ENCODE assay signal across 8 cellular contexts in the genomic region with DNA sequence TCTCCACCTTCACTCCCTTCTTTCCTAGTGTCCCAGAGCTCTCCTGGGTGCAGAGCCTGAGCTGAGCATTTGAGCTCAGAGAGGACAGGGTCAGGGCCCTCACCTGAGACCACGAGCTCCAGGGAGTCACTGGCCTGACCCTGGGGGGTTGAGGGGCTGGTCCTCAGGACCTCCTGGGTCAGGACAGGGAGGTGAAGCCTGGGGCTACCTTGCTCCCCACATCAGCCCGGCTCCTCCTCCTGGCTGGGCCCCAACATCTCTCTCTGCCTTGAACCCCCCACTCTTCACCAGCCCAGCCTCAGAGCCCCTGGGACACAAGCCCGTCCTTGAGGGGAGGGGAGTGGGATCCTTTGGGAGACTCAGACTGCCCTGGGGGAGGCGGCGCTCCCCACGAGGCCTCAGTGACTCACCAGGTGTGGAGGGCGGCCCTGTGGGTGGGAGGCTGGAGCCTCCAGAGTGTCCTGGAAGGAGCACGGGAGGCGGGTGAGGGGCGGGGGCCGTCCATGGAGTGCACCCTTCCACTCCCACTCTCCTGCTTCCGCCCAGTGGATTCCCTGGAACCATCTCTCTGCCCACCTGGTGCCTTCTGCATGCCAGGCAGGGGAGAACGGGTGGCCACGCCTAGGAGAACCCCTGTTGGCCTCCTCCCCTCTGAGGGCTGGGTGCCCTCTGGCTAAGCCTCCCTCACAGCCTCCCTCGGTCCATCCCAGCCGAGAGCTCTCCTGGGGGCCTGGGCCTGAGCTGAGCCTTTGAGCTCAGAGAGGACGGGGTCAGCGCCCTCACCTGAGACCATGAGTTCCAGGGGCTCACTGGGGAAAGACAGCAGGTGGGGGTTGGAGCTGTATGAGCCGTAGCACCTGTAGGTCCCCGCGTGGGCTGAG. TPM values are rescaled to one million over a fixed set of nuclear protein-coding genes. Genes with fewer than 3 reads are reported as not detected.
DNase-seq lines count a peak whose midpoint lies in the region; ATAC-seq, FAIRE-seq and TF ChIP-seq lines count a peak whose summit lies in the region.
"Not testable (repeated sequence)": the region's sequence is repeated elsewhere in the genome, so short reads cannot be mapped to it uniquely, and the experiment has no call there.
"Had no signal": no experiment of that assay in that cellular context is flagged by ENCODE, and none has a peak within 500 bp of the region (broad histone marks: within the 10 kb centered on the region; RNA-seq: fewer than 3 reads in every experiment).

No MANE protein-coding gene starts in this region.

- BruUV-seq in Panc1 (replicated peaks; lab: Mats Ljungman, UMichigan) = not testable (repeated sequence)

- not testable (repeated sequence) for H3K79me2 ChIP-seq in neural progenitor cell (ENCODE audit: low read depth)

- ATAC-seq in A549 (peak; percentile 33 to 50; a peak in 5 of 6 replicates), Panc1 (peak; percentile 74), body of pancreas (peak; percentile 33), left ventricle myocardium superior (peak; percentile 15)
- ATAC-seq in stimulated activated naive CD8-positive, alpha-beta T cell treated with anti-CD3 and anti-CD28 coated beads, Interleukin-15, Interleukin-2, amounts not matched to agents 100 U/mL and 50 U/mL, for 24 hours = peak; percentile 13

- H2AFZ ChIP-seq in neural progenitor cell (replicated peaks) = not testable (repeated sequence)

- FAIRE-seq in A549 (lab: Jason Lieb, UNC) = not testable (repeated sequence)

- H3K36me3 Mint-ChIP-seq in neural progenitor cell = not testable (repeated sequence)

- POLR2A ChIA-PET in A549 (lab: Yijun Ruan, JAX); Panc1 (lab: Charles Lee): not testable (repeated sequence)

- not testable (repeated sequence) for H3K9me3 ChIP-seq in A549; Panc1 (ENCODE audit: control insufficient read depth, insufficient read depth, low read depth, low read length); body of pancreas; neural progenitor cell (ENCODE audit: low read depth)

- TF ChIP-seq RAD21 in A549 (conservative IDR thresholded peaks at IDR 0.05 in 1 of 2, IDR thresholded peaks at IDR 0.05 in 1 of 2) = not testable (repeated sequence)

- not testable (repeated sequence) for H3K27me3 ChIP-seq in Panc1 (ENCODE audit: control insufficient read depth, insufficient read depth, low read length); body of pancreas
- H3K27me3 ChIP-seq in neural progenitor cell = peaks cover 34% of the 10 kb centered on the region

- not testable (repeated sequence) for H3K4me1 Mint-ChIP-seq in neural progenitor cell

- H3K4me3 ChIP-seq in A549; Panc1 (ENCODE audit: low read depth in 2 of 2, low read length in 2 of 2); body of pancreas; neural progenitor cell: not testable (repeated sequence)

- TF ChIP-seq EP300 in A549 (IDR thresholded peaks at IDR 0.05) = not testable (repeated sequence)

- WGBS in A549 (ENCODE audit: missing lambda C conversion rate) = 39% methylated on average over 12 of the region's 21 CpGs
- whole genome bisulfite sequencing in body of pancreas, 2 donors = 28 to 47% methylated on average over 7 to 10 of the region's 21 CpGs

- H3K27ac Mint-ChIP-seq in neural progenitor cell = peak overlapping the region; percentile 78

- H3F3A ChIP-seq in neural progenitor cell (ENCODE audit: low read depth) = not testable (repeated sequence)

- not testable (repeated sequence) for H3K9ac ChIP-seq in neural progenitor cell

- CTCF ChIA-PET in A549 (lab: Yijun Ruan, JAX) = interaction anchor here (1.0 to 1.3 kb wide), 2 partner anchors 26 to 71 kb away, joined by 3 to 4 read pairs; no protein-coding TSS in a partner anchor
- CTCF ChIA-PET in Panc1 (lab: Charles Lee) = interaction anchor here (0.5 kb wide), 1 partner anchor 201 kb away, joined by 5 read pairs; no protein-coding TSS in a partner anchor

- H4K20me1 ChIP-seq in neural progenitor cell (ENCODE audit: low read depth) = not testable (repeated sequence)

- in situ Hi-C loops in Panc1 (cut with HindIII; ENCODE audit: low pct_unique_long_range_greater_than_20kb, low sequenced_read_pairs) = not testable (repeated sequence)

- H3K9me3 Mint-ChIP-seq in neural progenitor cell = not testable (repeated sequence)

- TF ChIP-seq POLR2A in A549 (IDR thresholded peaks at IDR 0.05; ENCODE audit: low read length); body of pancreas (IDR thresholded peaks at IDR 0.05): not testable (repeated sequence)

- H3K4me2 ChIP-seq in A549, neural progenitor cell: not testable (repeated sequence)

- intact Hi-C loops in Panc1 (cut with micrococcal nuclease; ENCODE audit: unreplicated experiment); body of pancreas (cut with DNase I): not testable (repeated sequence)
- intact Hi-C loops in left ventricle myocardium superior (cut with micrococcal nuclease) = loop anchor here (10.0 kb wide), 1 partner anchor 65 kb away; a partner anchor contains a TSS

- not testable (repeated sequence) for H3K36me3 ChIP-seq in Panc1 (ENCODE audit: control insufficient read depth, insufficient read depth, low read length); body of pancreas (replicated peaks in 1 of 2; ENCODE audit: insufficient read depth in 1 of 2, low read depth in 2 of 2); neural progenitor cell

- not testable (repeated sequence) for H3K27ac ChIP-seq in A549; Panc1 (ENCODE audit: low read length); body of pancreas; neural progenitor cell

- H3K4me3 Mint-ChIP-seq in neural progenitor cell = not testable (repeated sequence)

- H3K27me3 Mint-ChIP-seq in neural progenitor cell (ENCODE audit: insufficient read depth, low read depth) = peaks cover 12% of the 10 kb centered on the region

- not testable (repeated sequence) for TF ChIP-seq CTCF in A549 (IDR thresholded peaks at IDR 0.05); Panc1 (IDR thresholded peaks at IDR 0.05); body of pancreas (IDR thresholded peaks at IDR 0.05); neural progenitor cell (IDR thresholded peaks at IDR 0.05)

- H3K4me1 ChIP-seq in A549; Panc1 (ENCODE audit: control insufficient read depth, insufficient read depth, low read length); body of pancreas; neural progenitor cell: not testable (repeated sequence)

- not testable (repeated sequence) for DNase-seq in A549 (ENCODE audit: low read depth in 1 of 2, low spot score in 1 of 2); Panc1 (ENCODE audit: low read depth, low spot score); body of pancreas; left ventricle myocardium superior; neural progenitor cell (ENCODE audit: low spot score); stimulated activated naive CD8-positive, alpha-beta T cell treated with anti-CD3 and anti-CD28 coated beads, Interleukin-15, Interleukin-2, amounts not matched to agents 100 U/mL and 50 U/mL, for 24 hours

RNA-seq across cellular contexts. Expression of a gene that starts 2.9 kb away (rescaled TPM):
- polyA plus RNA-seq in A549 (2011; rRNA removed) (not detected in 2 replicates), A549 (2017; fragmentation: RNase III; extraction: RNeasy Plus Mini Kit Qiagen cat#74134 plus additional on column Dnase treatment) (not detected in 3 replicates)
- not detected in 2 replicates for polyA plus RNA-seq in A549 (2012; cell fraction: cytosol; rRNA removed)
- polyA plus RNA-seq in A549 (2012; cell fraction: nucleus; rRNA removed) = not detected in 2 replicates
- not detected in 2 replicates for polyA minus RNA-seq in A549 (2011; rRNA and poly(A)+ RNA removed)
- total RNA-seq in Panc1 (2021; ENCODE audit: unreplicated experiment) (0.08 TPM), body of pancreas (not detected), left ventricle myocardium superior (2.3 TPM), neural progenitor cell (ENCODE audit: low replicate concordance) (not detected in 2 replicates)
- polyA plus RNA-seq in Panc1 (2012; ENCODE audit: insufficient read length) = not detected
- total RNA-seq: HFFc6, HT1080 had no signal

RNA-seq across cellular contexts. Expression of a gene that starts 16.9 kb away (rescaled TPM):
- not detected in 2 replicates for polyA plus RNA-seq in A549 (2011; rRNA removed)
- polyA plus RNA-seq in A549 (2012; cell fraction: cytosol; rRNA removed) = not detected in 2 replicates
- polyA plus RNA-seq in A549 (2012; cell fraction: nucleus; rRNA removed) = not detected in 2 replicates
- not detected in 3 replicates for polyA plus RNA-seq in A549 (2017; fragmentation: RNase III; extraction: RNeasy Plus Mini Kit Qiagen cat#74134 plus additional on column Dnase treatment)
- polyA minus RNA-seq in A549 (2011; rRNA and poly(A)+ RNA removed) = not detected in 2 replicates
- total RNA-seq in Panc1 (2021; ENCODE audit: unreplicated experiment) = 0.18 TPM
- 0.47 TPM for polyA plus RNA-seq in Panc1 (2012; ENCODE audit: insufficient read length)
- 1 to 10 TPM in 1 of 2 donors, under 1 TPM in 1; 0.33 to 2.1 TPM for total RNA-seq in body of pancreas
- total RNA-seq in left ventricle myocardium superior = 4.3 TPM
- not detected in 2 replicates for total RNA-seq in neural progenitor cell (ENCODE audit: low replicate concordance)
- total RNA-seq: HFFc6, HT1080 had no signal

RNA-seq across cellular contexts. Expression of a gene that starts 17.3 kb away (rescaled TPM):
- not detected in 2 replicates for polyA plus RNA-seq in A549 (2011; rRNA removed)
- not detected in 2 replicates for polyA plus RNA-seq in A549 (2012; cell fraction: cytosol; rRNA removed)
- polyA plus RNA-seq in A549 (2012; cell fraction: nucleus; rRNA removed) = 0.02 and 0.06 TPM in 2 replicates
- polyA plus RNA-seq in A549 (2017; fragmentation: RNase III; extraction: RNeasy Plus Mini Kit Qiagen cat#74134 plus additional on column Dnase treatment) = not detected in 3 replicates
- polyA minus RNA-seq in A549 (2011; rRNA and poly(A)+ RNA removed) = not detected in 2 replicates
- total RNA-seq in Panc1 (2021; ENCODE audit: unreplicated experiment) = 0.05 TPM
- polyA plus RNA-seq in Panc1 (2012; ENCODE audit: insufficient read length) = 0.07 TPM
- 1 to 10 TPM; 3.1 to 6.6 TPM for total RNA-seq in body of pancreas
- total RNA-seq in left ventricle myocardium superior = 5.5 TPM
- not detected in 2 replicates for total RNA-seq in neural progenitor cell (ENCODE audit: low replicate concordance)
- total RNA-seq: HFFc6, HT1080 had no signal

RNA-seq across cellular contexts. Expression of a gene that starts 39.1 kb away (rescaled TPM):
- 1,440 and 1,504 TPM in 2 replicates for polyA plus RNA-seq in A549 (2011; rRNA removed)
- 3,796 and 3,897 TPM in 2 replicates for polyA plus RNA-seq in A549 (2012; cell fraction: cytosol; rRNA removed)
- polyA plus RNA-seq in A549 (2012; cell fraction: nucleus; rRNA removed) = 2,499 and 2,687 TPM in 2 replicates
- polyA plus RNA-seq in A549 (2017; fragmentation: RNase III; extraction: RNeasy Plus Mini Kit Qiagen cat#74134 plus additional on column Dnase treatment) = 1,990 to 2,154 TPM (median 2,057 TPM) in 3 replicates
- 521 and 525 TPM in 2 replicates for polyA minus RNA-seq in A549 (2011; rRNA and poly(A)+ RNA removed)
- 823 TPM for total RNA-seq in Panc1 (2021; ENCODE audit: unreplicated experiment)
- 1,638 TPM for polyA plus RNA-seq in Panc1 (2012; ENCODE audit: insufficient read length)
- 1,000 to 10,000 TPM; 1,319 to 1,729 TPM for total RNA-seq in body of pancreas
- 601 TPM for total RNA-seq in left ventricle myocardium superior
- 1,773 and 2,732 TPM in 2 replicates for total RNA-seq in neural progenitor cell (ENCODE audit: low replicate concordance)

RNA-seq across cellular contexts. Expression of a gene that starts 41.2 kb away (rescaled TPM):
- polyA plus RNA-seq in A549 (2011; rRNA removed) (not detected in 2 replicates), A549 (2017; fragmentation: RNase III; extraction: RNeasy Plus Mini Kit Qiagen cat#74134 plus additional on column Dnase treatment) (not detected in 3 replicates)
- not detected in 2 replicates for polyA plus RNA-seq in A549 (2012; cell fraction: cytosol; rRNA removed)
- polyA plus RNA-seq in A549 (2012; cell fraction: nucleus; rRNA removed) = not detected in 2 replicates
- not detected in 2 replicates for polyA minus RNA-seq in A549 (2011; rRNA and poly(A)+ RNA removed)
- total RNA-seq in Panc1 (2021; ENCODE audit: unreplicated experiment) (not detected), body of pancreas (1 to 10 TPM in 1 of 2 donors, under 1 TPM in 1; 0.78 to 1.3 TPM), left ventricle myocardium superior (2.7 TPM), neural progenitor cell (ENCODE audit: low replicate concordance) (not detected in 2 replicates)
- not detected for polyA plus RNA-seq in Panc1 (2012; ENCODE audit: insufficient read length)
- total RNA-seq: HFFc6, HT1080 had no signal

Comparison
In these comparisons a context has a peak if more than half of its experiments do, and no peak if none do; other contexts are left out.
1. ATAC-seq: peak in every context shown above with its lines; median percentile 74 in Panc1; 42 in A549; 33 in body of pancreas; 15 in left ventricle myocardium superior; 13 in stimulated activated naive CD8-positive, alpha-beta T cell treated with anti-CD3 and anti-CD28 coated beads, Interleukin-15, Interleukin-2, amounts not matched to agents 100 U/mL and 50 U/mL, for 24 hours.